ENCODE assay signal across 28 cellular contexts in the genomic region with DNA sequence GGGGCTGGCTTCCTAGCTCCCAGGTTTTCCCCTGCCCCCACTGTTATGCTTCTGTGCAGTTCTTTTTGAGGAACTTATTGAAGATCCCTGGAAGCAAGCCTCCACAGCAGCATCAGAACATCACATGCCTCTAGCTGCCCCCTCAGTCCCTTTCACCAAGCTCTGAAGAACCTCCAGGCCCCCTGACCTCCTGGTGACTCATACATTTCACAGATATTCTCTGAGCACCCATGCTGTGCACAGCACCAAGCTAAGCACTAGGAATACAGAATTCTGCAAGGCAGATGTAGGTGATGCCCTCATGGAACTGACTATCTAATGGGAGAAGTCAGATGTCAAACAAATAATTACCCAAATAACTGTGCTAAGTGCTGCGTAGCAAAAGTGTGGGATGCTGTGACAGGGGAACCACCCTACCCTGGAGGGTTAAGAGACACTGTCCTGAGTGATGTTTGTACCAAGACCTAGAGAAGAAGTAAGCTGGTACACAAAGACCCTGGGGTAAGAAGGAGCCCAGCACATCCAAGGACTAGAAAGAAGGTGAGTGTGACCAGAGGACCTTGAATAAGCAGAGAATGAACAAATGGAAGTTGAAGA.
DNase-seq lines count a peak whose midpoint lies in the region; ATAC-seq and TF ChIP-seq lines count a peak whose summit lies in the region.
"Had no signal": no experiment of that assay in that cellular context is flagged by ENCODE, and none has a peak within 500 bp of the region (broad histone marks: within the 10 kb centered on the region; RNA-seq: fewer than 3 reads in every experiment).

No MANE protein-coding gene starts in this region.

- H3K27me3 ChIP-seq in psoas muscle (ENCODE audit: insufficient read depth in 3 of 3, low read length in 2 of 3): no peaks in the 10 kb centered on the region
- H3K27me3 ChIP-seq: breast epithelium, ovary, upper lobe of left lung had no signal

- H3K36me3 ChIP-seq in HEK293 (ENCODE audit: control insufficient read depth in 2 of 2, insufficient read depth in 1 of 2, low read length in 2 of 2) (no peaks in the 10 kb centered on the region), psoas muscle (ENCODE audit: insufficient read depth in 1 of 2, low read depth in 1 of 2) (no peaks in the 10 kb centered on the region)
- H3K36me3 ChIP-seq: breast epithelium, HAP-1, left ventricle myocardium inferior, ovary, upper lobe of left lung had no signal

- intact Hi-C loops in psoas muscle (cut with DNase I) (no loop called here), Calu3 (cut with micrococcal nuclease; ENCODE audit: unreplicated experiment) (no loop called here)

- H3K4me3 ChIP-seq in HEK293 (ENCODE audit: low read depth, low read length): no peak overlapping the region
- no peak overlapping the region for H3K4me3 ChIP-seq in choroid plexus epithelial cell (ENCODE audit: low read depth, low read length)
- H3K4me3 ChIP-seq in psoas muscle: no peak overlapping the region
- H3K4me3 ChIP-seq: breast epithelium, coronary artery, HAP-1, left ventricle myocardium inferior, ovary, upper lobe of left lung had no signal

- H3K27ac Mint-ChIP-seq in Calu3 (ENCODE audit: unreplicated experiment): no peak overlapping the region
- H3K27ac Mint-ChIP-seq: activated CD4-positive, alpha-beta T cell treated with anti-CD3 and anti-CD28 coated beads, Interleukin-2, amount 10 ng/mL, durations not matched to agents 7 days and 5 days; activated naive CD8-positive, alpha-beta T cell treated with anti-CD3 and anti-CD28 coated beads, Interleukin-2, amount 10 ng/mL, durations not matched to agents 7 days and 5 days; activated T-helper 17 cell treated with anti-CD3 and anti-CD28 coated beads, Interleukin-2, amount 50 U/mL, for 72 hours had no signal

- H3K9me3 Mint-ChIP-seq in Calu3 (ENCODE audit: low read depth, unreplicated experiment): no peaks in the 10 kb centered on the region
- H3K9me3 Mint-ChIP-seq: activated CD4-positive, alpha-beta T cell treated with anti-CD3 and anti-CD28 coated beads, Interleukin-2, amount 10 ng/mL, durations not matched to agents 7 days and 5 days; activated T-helper 17 cell treated with anti-CD3 and anti-CD28 coated beads, Interleukin-2, amount 50 U/mL, for 72 hours; natural killer cell treated with Interleukin-12 subunit alpha and Interleukin-12 subunit beta and Interleukin-15 and Interleukin-18, amount 100 ng/mL, for 72 hours had no signal

- 78 to 88% (median 84%) methylated on average over 1 of the region's 1 CpG for WGBS in psoas muscle, 3 donors

- no peaks in the 10 kb centered on the region for H3K9me3 ChIP-seq in HEK293 (ENCODE audit: control insufficient read depth, insufficient read depth, low read depth, low read length)
- H3K9me3 ChIP-seq in psoas muscle: no peaks in the 10 kb centered on the region
- H3K9me3 ChIP-seq: breast epithelium, HAP-1, left ventricle myocardium inferior, ovary, upper lobe of left lung had no signal

- CTCF ChIA-PET in HEK293 (lab: Yijun Ruan, JAX): no interaction called here
- CTCF ChIA-PET in Calu3 (lab: Charles Lee): no interaction called here

- H3K27ac ChIP-seq in HEK293 (ENCODE audit: extremely low read depth, low read depth, low read length): no peak overlapping the region
- H3K27ac ChIP-seq in psoas muscle: no peak overlapping the region
- H3K27ac ChIP-seq: breast epithelium, coronary artery, left ventricle myocardium inferior, ovary, upper lobe of left lung had no signal

- H3K27me3 Mint-ChIP-seq in Calu3 (ENCODE audit: unreplicated experiment): peaks cover 61% of the 10 kb centered on the region

- no peak for ATAC-seq in psoas muscle
- ATAC-seq: activated T-helper 17 cell treated with anti-CD3 and anti-CD28 coated beads, Interleukin-2, amount 50 U/mL, for 72 hours; sciatic nerve had no signal

- POLR2A ChIA-PET in HEK293 (lab: Yijun Ruan, JAX): interaction anchor here (0.5 kb wide), 1 partner anchor 507 kb away, joined by 3 read pairs; no protein-coding TSS in a partner anchor

- no peaks in the 10 kb centered on the region for H3K36me3 Mint-ChIP-seq in Calu3 (ENCODE audit: insufficient read depth, unreplicated experiment)
- H3K36me3 Mint-ChIP-seq: activated naive CD8-positive, alpha-beta T cell treated with anti-CD3 and anti-CD28 coated beads, Interleukin-2, amount 10 ng/mL, durations not matched to agents 7 days and 5 days; natural killer cell treated with Interleukin-12 subunit alpha and Interleukin-12 subunit beta and Interleukin-15 and Interleukin-18, amount 100 ng/mL, for 72 hours had no signal

- peak; percentile 39 for DNase-seq in COLO829 (ENCODE audit: low spot score)
- DNase-seq in choroid plexus epithelial cell (ENCODE audit: low read depth): peak; percentile 95
- DNase-seq in non-pigmented ciliary epithelial cell (ENCODE audit: low read depth): peak; percentile 14
- no peak for DNase-seq in pons (ENCODE audit: low spot score)
- DNase-seq in hypothalamus (lab: John Stamatoyannopoulos, UW): no peak
- DNase-seq in psoas muscle: no peak
- no peak for DNase-seq in Calu3
- DNase-seq: activated CD4-positive, alpha-beta T cell treated with anti-CD3 and anti-CD28 coated beads, Interleukin-2, amount 10 ng/mL, durations not matched to agents 7 days and 5 days; activated naive CD8-positive, alpha-beta T cell treated with anti-CD3 and anti-CD28 coated beads, Interleukin-2, amount 10 ng/mL, durations not matched to agents 7 days and 5 days; C1 segment of cervical spinal cord; GDM1; head of caudate nucleus; left ventricle myocardium inferior; midbrain; NCI-H2171; NCI-H524; ovary; RPMI8226; stimulated activated CD8-positive, alpha-beta memory T cell treated with anti-CD3 and anti-CD28 coated beads, Interleukin-4, amount 100 ng/mL, for 48 hours; T-helper 2 cell had no signal

- TF ChIP-seq CTCF in HEK293 (tag by site-specific recombination; IDR thresholded peaks at IDR 0.05): no peak
- TF ChIP-seq CTCF in choroid plexus epithelial cell (conservative IDR thresholded peaks at IDR 0.05; ENCODE audit: low read depth, low read length): no peak
- no peak for TF ChIP-seq CTCF in psoas muscle (IDR thresholded peaks at IDR 0.05)
- TF ChIP-seq CTCF in Calu3 (IDR thresholded peaks at IDR 0.05; ENCODE audit: unreplicated experiment): no peak

- H3K4me1 ChIP-seq in HEK293 (ENCODE audit: control insufficient read depth, insufficient read depth, low read length) (no peaks in the 10 kb centered on the region), psoas muscle (no peaks in the 10 kb centered on the region)
- H3K4me1 ChIP-seq: breast epithelium, HAP-1, upper lobe of left lung had no signal

- BruUV-seq in Calu3 (replicated peaks; lab: Mats Ljungman, UMichigan): no TSS peak

- H3K4me3 Mint-ChIP-seq in Calu3 (ENCODE audit: low read depth, unreplicated experiment): no peak overlapping the region
- H3K4me3 Mint-ChIP-seq: activated CD4-positive, alpha-beta T cell treated with anti-CD3 and anti-CD28 coated beads, Interleukin-2, amount 10 ng/mL, durations not matched to agents 7 days and 5 days; activated naive CD8-positive, alpha-beta T cell treated with anti-CD3 and anti-CD28 coated beads, Interleukin-2, amount 10 ng/mL, durations not matched to agents 7 days and 5 days; activated T-helper 17 cell treated with anti-CD3 and anti-CD28 coated beads, Interleukin-2, amount 50 U/mL, for 72 hours; natural killer cell treated with Interleukin-12 subunit alpha and Interleukin-12 subunit beta and Interleukin-15 and Interleukin-18, amount 100 ng/mL, for 72 hours had no signal

- H3K4me1 Mint-ChIP-seq in Calu3 (ENCODE audit: low read depth, unreplicated experiment): no peaks in the 10 kb centered on the region
- H3K4me1 Mint-ChIP-seq: activated CD4-positive, alpha-beta T cell treated with anti-CD3 and anti-CD28 coated beads, Interleukin-2, amount 10 ng/mL, durations not matched to agents 7 days and 5 days; activated T-helper 17 cell treated with anti-CD3 and anti-CD28 coated beads, Interleukin-2, amount 50 U/mL, for 72 hours had no signal

TF ChIP-seq in HEK293, 187 proteins besides CTCF, POLR2A, EP300 and RAD21:
- TF ChIP-seq ZBTB48 (tag by site-specific recombination; IDR thresholded peaks at IDR 0.05) (0 out of 2 replicates have a peak, but pooled peaks have one; percentile 23), ZNF791 (tag by site-specific recombination; IDR thresholded peaks at IDR 0.05) (no peak), ZIC2 (tag by site-specific recombination; IDR thresholded peaks at IDR 0.05) (peak; percentile 74), ZNF341 (tag by site-specific recombination; IDR thresholded peaks at IDR 0.05; ENCODE audit: low read depth) (no peak)
- TF ChIP-seq, protein P1, sequence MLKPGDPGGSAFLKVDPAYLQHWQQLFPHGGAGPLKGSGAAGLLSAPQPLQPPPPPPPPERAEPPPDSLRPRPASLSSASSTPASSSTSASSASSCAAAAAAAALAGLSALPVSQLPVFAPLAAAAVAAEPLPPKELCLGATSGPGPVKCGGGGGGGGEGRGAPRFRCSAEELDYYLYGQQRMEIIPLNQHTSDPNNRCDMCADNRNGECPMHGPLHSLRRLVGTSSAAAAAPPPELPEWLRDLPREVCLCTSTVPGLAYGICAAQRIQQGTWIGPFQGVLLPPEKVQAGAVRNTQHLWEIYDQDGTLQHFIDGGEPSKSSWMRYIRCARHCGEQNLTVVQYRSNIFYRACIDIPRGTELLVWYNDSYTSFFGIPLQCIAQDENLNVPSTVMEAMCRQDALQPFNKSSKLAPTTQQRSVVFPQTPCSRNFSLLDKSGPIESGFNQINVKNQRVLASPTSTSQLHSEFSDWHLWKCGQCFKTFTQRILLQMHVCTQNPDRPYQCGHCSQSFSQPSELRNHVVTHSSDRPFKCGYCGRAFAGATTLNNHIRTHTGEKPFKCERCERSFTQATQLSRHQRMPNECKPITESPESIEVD (tag by site-specific recombination; IDR thresholded peaks at IDR 0.05): 0 out of 2 replicates have a peak, but pooled peaks have one; percentile 18

Comparison
In these comparisons a context has a peak if more than half of its experiments do, and no peak if none do; other contexts are left out.
1. DNase-seq: peak in COLO829 (single experiment), choroid plexus epithelial cell (single experiment) and non-pigmented ciliary epithelial cell (single experiment); none in pons (single experiment), hypothalamus (0 of 51), psoas muscle (0 of 2) and Calu3 (single experiment).